Comparison of ENCODE assay signal across 9 cellular contexts in the genomic region with DNA sequence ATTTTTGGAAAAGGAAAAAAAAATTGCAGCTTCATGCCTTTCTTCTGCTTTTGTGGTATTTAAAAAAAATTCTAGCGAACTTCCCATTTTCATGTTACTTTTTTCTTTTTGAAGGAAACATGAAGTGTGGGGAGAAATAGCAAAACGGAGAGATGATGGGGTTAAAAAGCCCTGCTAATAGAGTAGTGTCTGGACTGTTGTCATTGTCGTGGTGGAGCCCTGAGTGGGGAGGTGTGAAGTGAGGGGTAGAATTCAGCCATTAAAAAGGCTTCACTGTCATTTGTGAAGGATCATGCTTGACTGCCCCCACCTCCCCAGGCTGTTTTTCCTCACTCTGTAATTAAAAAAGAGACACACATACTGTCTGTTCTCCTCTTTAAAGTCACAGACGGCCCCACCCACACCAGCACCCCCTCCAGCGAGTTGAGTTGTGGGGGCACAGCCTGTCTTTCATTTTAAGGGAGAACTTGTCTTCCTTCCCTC.
DNase-seq lines count a peak whose midpoint lies in the region; ATAC-seq, FAIRE-seq and TF ChIP-seq lines count a peak whose summit lies in the region.
"Had no signal": no experiment of that assay in that cellular context is flagged by ENCODE, and none has a peak within 500 bp of the region (broad histone marks: within the 10 kb centered on the region; RNA-seq: fewer than 3 reads in every experiment).

No MANE protein-coding gene starts in this region.

- H3K4me2 ChIP-seq in endothelial cell of umbilical vein (ENCODE audit: insufficient read depth, low read length), result no peak overlapping the region

- ATAC-seq in GM19372 (IDR thresholded peaks at IDR 0.05; ENCODE audit: low read depth, unreplicated experiment), result peak; percentile 25

- no peak for FAIRE-seq in endothelial cell of umbilical vein (lab: Jason Lieb, UNC)
- no peak for FAIRE-seq in GM12892 (lab: Jason Lieb, UNC)
- FAIRE-seq in HTR-8/SVneo (lab: Jason Lieb, UNC), result no peak

- H3K4me3 ChIP-seq in endothelial cell of umbilical vein (replicated peaks in 1 of 3; ENCODE audit: insufficient read depth in 1 of 3, low read depth in 1 of 3, low read length in 3 of 3) (no peak overlapping the region), sigmoid colon (peak overlapping the region in 1 of 4 donors; percentile 50), WERI-Rb-1 (ENCODE audit: low read depth, low read length) (no peak overlapping the region)

- POLR2A ChIA-PET in endothelial cell of umbilical vein (lab: Charles Lee), result no interaction called here

- H4K20me1 ChIP-seq in endothelial cell of umbilical vein (replicated peaks; ENCODE audit: control insufficient read depth, extremely low read depth, insufficient read depth, low read length), result no peaks in the 10 kb centered on the region

- CTCF ChIA-PET in endothelial cell of umbilical vein (lab: Charles Lee), result interaction anchor here (1.5 kb wide), 1 partner anchor 11 kb away, joined by 6 read pairs; no protein-coding TSS in a partner anchor

- TF ChIP-seq CTCF in endothelial cell of umbilical vein (IDR thresholded peaks at IDR 0.05; ENCODE audit: extremely low read depth in 1 of 2, insufficient read depth in 1 of 2, low read depth in 1 of 2, low read length in 2 of 2), result no peak
- no peak for TF ChIP-seq CTCF in sigmoid colon (IDR thresholded peaks at IDR 0.05)
- no peak for TF ChIP-seq CTCF in WERI-Rb-1 (IDR thresholded peaks at IDR 0.05; ENCODE audit: low read depth, low read length)

- no TSS peak for BruUV-seq in endothelial cell of umbilical vein (replicated peaks; lab: Mats Ljungman, UMichigan)

- H3K9me3 ChIP-seq in endothelial cell of umbilical vein (replicated peaks; ENCODE audit: control insufficient read depth, insufficient read depth, low read length), result no peaks in the 10 kb centered on the region
- H3K9me3 ChIP-seq in sigmoid colon, result no peaks in the 10 kb centered on the region
- no peaks in the 10 kb centered on the region for H3K9me3 ChIP-seq in WERI-Rb-1 (ENCODE audit: severe bottlenecking)

- H3K9me1 ChIP-seq in endothelial cell of umbilical vein (replicated peaks; ENCODE audit: control insufficient read depth, extremely low read depth, insufficient read depth, low read length), result no peaks in the 10 kb centered on the region

- peak; percentile 73 for DNase-seq in MV-4-11 (lab: John Stamatoyannopoulos, UW)
- DNase-seq in endothelial cell of umbilical vein (ENCODE audit: low read depth, low spot score), result no peak
- no peak for DNase-seq in sigmoid colon
- no peak for DNase-seq in WERI-Rb-1
- DNase-seq in NCI-H2107 treated with DMSO at 0.1 percent for 48 hours (lab: John Stamatoyannopoulos, UW; ENCODE audit: unreplicated experiment), result no peak
- no peak for DNase-seq in GM12892 (ENCODE audit: insufficient read length)
- DNase-seq in HTR-8/SVneo (ENCODE audit: insufficient read length, low spot score), result no peak
- DNase-seq: DMS153 had no signal

- peak overlapping the region; percentile 97 for H3K27ac ChIP-seq in endothelial cell of umbilical vein (ENCODE audit: insufficient read depth, low read depth, low read length)
- peak overlapping the region; percentile 81 to 92 (median 87) for H3K27ac ChIP-seq in sigmoid colon
- H3K27ac ChIP-seq in WERI-Rb-1, result no peak overlapping the region

- intact Hi-C loops in endothelial cell of umbilical vein (cut with micrococcal nuclease) (loop anchor here (1.0 to 5.0 kb wide), 3 partner anchors 154 to 177 kb away; no protein-coding TSS in a partner anchor), sigmoid colon (cut with DNase I) (loop anchor here (5.0 to 10.0 kb wide), 3 partner anchors 57 to 500 kb away; a partner anchor contains a TSS)

- 34 to 47% methylated on average over 5 of the region's 5 CpGs for WGBS in sigmoid colon, 2 donors

- H3K9ac ChIP-seq in endothelial cell of umbilical vein (replicated peaks; ENCODE audit: extremely low read depth, insufficient read depth, low read length), result peak overlapping the region; percentile 100

- no peak overlapping the region for H2AFZ ChIP-seq in endothelial cell of umbilical vein (ENCODE audit: low read depth, low read length)

- TF ChIP-seq POLR2A in endothelial cell of umbilical vein (IDR thresholded peaks at IDR 0.05; ENCODE audit: low read depth, low read length), result no peak
- TF ChIP-seq POLR2A in sigmoid colon (IDR thresholded peaks at IDR 0.05), result no peak
- no peak for TF ChIP-seq POLR2A in GM12892 (IDR thresholded peaks at IDR 0.05; ENCODE audit: low read depth, low read length)

- H3K4me1 ChIP-seq in endothelial cell of umbilical vein (ENCODE audit: control insufficient read depth, extremely low read depth, insufficient read depth, low read length) (peaks cover 29% of the 10 kb centered on the region), sigmoid colon (peaks cover 0 to 38% (median 29%) of the 10 kb centered on the region in 4 donors)

- dilution Hi-C loops in endothelial cell of umbilical vein (cut with MboI; ENCODE audit: extremely low pct_ligation_motif_present, low sequenced_read_pairs), result no loop called here

- H3K36me3 ChIP-seq in endothelial cell of umbilical vein (ENCODE audit: control insufficient read depth in 2 of 2, extremely low read depth in 1 of 2, insufficient read depth in 2 of 2, low read length in 2 of 2), result no peaks in the 10 kb centered on the region
- H3K36me3 ChIP-seq in sigmoid colon, result no peaks in the 10 kb centered on the region
- H3K36me3 ChIP-seq in WERI-Rb-1, result no peaks in the 10 kb centered on the region

- H3K79me2 ChIP-seq in endothelial cell of umbilical vein (ENCODE audit: control insufficient read depth, insufficient read depth, low read length), result peaks cover 5% of the 10 kb centered on the region

- no peak for TF ChIP-seq EP300 in sigmoid colon (IDR thresholded peaks at IDR 0.05)

- H3K27me3 ChIP-seq in endothelial cell of umbilical vein (ENCODE audit: control insufficient read depth in 2 of 2, insufficient read depth in 2 of 2, low read length in 2 of 2) (no peaks in the 10 kb centered on the region), sigmoid colon (no peaks in the 10 kb centered on the region), WERI-Rb-1 (ENCODE audit: insufficient read depth, low read depth, severe bottlenecking) (peaks cover 75% of the 10 kb centered on the region)

TF ChIP-seq in endothelial cell of umbilical vein, 7 proteins besides CTCF, POLR2A, EP300 and RAD21:
- TF ChIP-seq POLR2AphosphoS5 (IDR thresholded peaks at IDR 0.05; ENCODE audit: insufficient read depth, low read depth, low read length) (no peak), MYC (IDR thresholded peaks at IDR 0.05; ENCODE audit: low read depth, low read length) (no peak), FOS (IDR thresholded peaks at IDR 0.05; ENCODE audit: borderline replicate concordance, insufficient read depth, low read length) (no peak), JUN (IDR thresholded peaks at IDR 0.05; ENCODE audit: borderline replicate concordance, insufficient read depth, insufficient read length, low read depth) (no peak), GATA2 (IDR thresholded peaks at IDR 0.05; ENCODE audit: insufficient read depth, insufficient read length, low read depth, low read length) (no peak), EZH2 (IDR thresholded peaks at IDR 0.05; ENCODE audit: borderline replicate concordance, low read depth, low read length, severe bottlenecking) (no peak)
- TF ChIP-seq, protein P1, sequence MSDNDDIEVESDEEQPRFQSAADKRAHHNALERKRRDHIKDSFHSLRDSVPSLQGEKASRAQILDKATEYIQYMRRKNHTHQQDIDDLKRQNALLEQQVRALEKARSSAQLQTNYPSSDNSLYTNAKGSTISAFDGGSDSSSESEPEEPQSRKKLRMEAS (IDR thresholded peaks at IDR 0.05; ENCODE audit: insufficient read depth, insufficient read length), result no peak
TF ChIP-seq in endothelial cell of umbilical vein: peak in this region for 0.
